15 cellular contexts compared by ENCODE assay signal in genomic region chr9:112905084-112905483, GRCh38. TPM values are rescaled to one million over a fixed set of nuclear protein-coding genes. Genes with fewer than 3 reads are reported as not detected.
DNase-seq lines count a peak whose midpoint lies in the region; ATAC-seq and TF ChIP-seq lines count a peak whose summit lies in the region.
"Had no signal": no experiment of that assay in that cellular context is flagged by ENCODE, and none has a peak within 500 bp of the region (broad histone marks: within the 10 kb centered on the region; RNA-seq: fewer than 3 reads in every experiment).

No MANE protein-coding gene starts in this region.

- TF ChIP-seq CTCF in choroid plexus epithelial cell (conservative IDR thresholded peaks at IDR 0.05; ENCODE audit: low read depth, low read length): no peak

- ATAC-seq in HG03439 (IDR thresholded peaks at IDR 0.05; ENCODE audit: unreplicated experiment): no peak
- ATAC-seq: A549 had no signal

- DNase-seq in M059J (ENCODE audit: low read depth): peak; percentile 5
- peak; percentile 21 for DNase-seq in choroid plexus epithelial cell (ENCODE audit: low read depth)
- peak; percentile 23 for DNase-seq in kidney tubule cell (ENCODE audit: low spot score)
- peak; percentile 56 for DNase-seq in renal cortical epithelial cell (ENCODE audit: low read depth)
- DNase-seq in islet precursor cell: no peak
- no peak for DNase-seq in cortex of kidney (lab: John Stamatoyannopoulos, UW)
- no peak for DNase-seq in SIG-M5 treated with dmso at 0.1 percent for 504 hours (lab: John Stamatoyannopoulos, UW; ENCODE audit: unreplicated experiment)
- DNase-seq: BE2C; CD4-positive, alpha-beta memory T cell; DMS79; EL had no signal

- H3K4me3 ChIP-seq in choroid plexus epithelial cell (ENCODE audit: low read depth, low read length): no peak overlapping the region
- H3K4me3 ChIP-seq: A549, HAP-1 had no signal

RNA-seq across cellular contexts. Expression of gene SLC46A2, which starts 14.4 kb away (rescaled TPM):
- total RNA-seq in M059J (2014; rRNA removed; shearing (Covaris generic)): not detected in 2 replicates
- not detected in 2 replicates for total RNA-seq in renal cortical epithelial cell
- total RNA-seq: CD4-positive, alpha-beta memory T cell; H1 had no signal

Comparison
In these comparisons a context has a peak if more than half of its experiments do, and no peak if none do; other contexts are left out.
1. DNase-seq: peak in M059J (single experiment), choroid plexus epithelial cell (single experiment), kidney tubule cell (single experiment) and renal cortical epithelial cell (single experiment); none in islet precursor cell (single experiment), cortex of kidney (single experiment) and SIG-M5 treated with dmso at 0.1 percent for 504 hours (single experiment).